ENCODE assay signal across 11 cellular contexts in genomic region chr1:167899253-167899681, GRCh38. TPM values are rescaled to one million over a fixed set of nuclear protein-coding genes. Genes with fewer than 3 reads are reported as not detected.
DNase-seq lines count a peak whose midpoint lies in the region; ATAC-seq and TF ChIP-seq lines count a peak whose summit lies in the region.
"Had no signal": no experiment of that assay in that cellular context is flagged by ENCODE, and none has a peak within 500 bp of the region (broad histone marks: within the 10 kb centered on the region; RNA-seq: fewer than 3 reads in every experiment).

No MANE protein-coding gene starts in this region.

- no peak for TF ChIP-seq CTCF in ascending aorta (IDR thresholded peaks at IDR 0.05)

- intact Hi-C loops in ascending aorta (cut with DNase I): loop anchor here (2.0 kb wide), 1 partner anchor 38 kb away; the partner anchor contains the start of genes DCAF6 and MPC2

- no peak overlapping the region for H3K4me3 Mint-ChIP-seq in stimulated activated effector memory CD8-positive, alpha-beta T cell treated with anti-CD3 and anti-CD28 coated beads, Interleukin-12 subunit alpha, Interleukin-12 subunit beta, amount 100 ng/mL, for 72 hours

- no peaks in the 10 kb centered on the region for H3K9me3 ChIP-seq in ascending aorta

- ATAC-seq in GM18909 (IDR thresholded peaks at IDR 0.05; ENCODE audit: poor library complexity, unreplicated experiment) (peak; percentile 91), HG02642 (IDR thresholded peaks at IDR 0.05; ENCODE audit: poor library complexity, unreplicated experiment) (peak; percentile 93)
- peak; percentile 55 for ATAC-seq in stimulated activated effector memory CD8-positive, alpha-beta T cell treated with anti-CD3 and anti-CD28 coated beads, Interleukin-12 subunit alpha, Interleukin-12 subunit beta, amount 100 ng/mL, for 72 hours

- no peaks in the 10 kb centered on the region for H3K36me3 Mint-ChIP-seq in stimulated activated effector memory CD8-positive, alpha-beta T cell treated with anti-CD3 and anti-CD28 coated beads, Interleukin-12 subunit alpha, Interleukin-12 subunit beta, amount 100 ng/mL, for 72 hours

- no peak overlapping the region for H3K27ac Mint-ChIP-seq in stimulated activated effector memory CD8-positive, alpha-beta T cell treated with anti-CD3 and anti-CD28 coated beads, Interleukin-12 subunit alpha, Interleukin-12 subunit beta, amount 100 ng/mL, for 72 hours

- H3K4me3 ChIP-seq in ascending aorta: no peak overlapping the region

- H3K4me1 ChIP-seq in ascending aorta: peaks cover 0 to 13% of the 10 kb centered on the region in 2 donors

- H3K27me3 ChIP-seq in ascending aorta: no peaks in the 10 kb centered on the region

- H3K27ac ChIP-seq in ascending aorta: peak overlapping the region; percentile 42 to 65
- H3K27ac ChIP-seq: KMS-11 had no signal

- DNase-seq in ascending aorta (ENCODE audit: low spot score in 2 of 2) (peak; percentile 40 to 88), NCI-H774 (lab: John Stamatoyannopoulos, UW) (no peak), middle frontal gyrus (ENCODE audit: extremely low spot score, low spot score) (no peak), HUDEP-2 (lab: John Stamatoyannopoulos, UW; ENCODE audit: unreplicated experiment in 76 of 76) (no peak)
- no peak for DNase-seq in stimulated activated effector memory CD8-positive, alpha-beta T cell treated with anti-CD3 and anti-CD28 coated beads, Interleukin-12 subunit alpha, Interleukin-12 subunit beta, amount 100 ng/mL, for 72 hours (ENCODE audit: low spot score in 2 of 2)
- DNase-seq in stimulated activated CD4-positive, alpha-beta T cell treated with anti-CD3 and anti-CD28 coated beads, Interleukin-1b, Interleukin-23, amount 100 ng/mL, for 48 hours: no peak
- DNase-seq: effector memory CD4-positive, alpha-beta T cell had no signal

- no peaks in the 10 kb centered on the region for H3K36me3 ChIP-seq in ascending aorta

- H3K4me1 Mint-ChIP-seq in stimulated activated effector memory CD8-positive, alpha-beta T cell treated with anti-CD3 and anti-CD28 coated beads, Interleukin-12 subunit alpha, Interleukin-12 subunit beta, amount 100 ng/mL, for 72 hours: no peaks in the 10 kb centered on the region

- H3K9me3 Mint-ChIP-seq in stimulated activated effector memory CD8-positive, alpha-beta T cell treated with anti-CD3 and anti-CD28 coated beads, Interleukin-12 subunit alpha, Interleukin-12 subunit beta, amount 100 ng/mL, for 72 hours: no peaks in the 10 kb centered on the region

RNA-seq across cellular contexts. Expression of gene ADCY10, which starts 14.7 kb away (rescaled TPM):
- total RNA-seq in ascending aorta: 1.9 TPM
- total RNA-seq: mononuclear cell had no signal

RNA-seq across cellular contexts. Expression of gene DCAF6, which starts 37.2 kb away (rescaled TPM):
- total RNA-seq in ascending aorta: 9.8 TPM

RNA-seq across cellular contexts. Expression of gene MPC2, which starts 37.6 kb away (rescaled TPM):
- total RNA-seq in ascending aorta: 2.9 TPM

Comparison
In these comparisons a context has a peak if more than half of its experiments do, and no peak if none do; other contexts are left out.
1. DNase-seq: peak in ascending aorta (2 of 2); none in stimulated activated effector memory CD8-positive, alpha-beta T cell treated with anti-CD3 and anti-CD28 coated beads, Interleukin-12 subunit alpha, Interleukin-12 subunit beta, amount 100 ng/mL, for 72 hours (0 of 2), NCI-H774 (single experiment), middle frontal gyrus (single experiment), HUDEP-2 (0 of 76) and stimulated activated CD4-positive, alpha-beta T cell treated with anti-CD3 and anti-CD28 coated beads, Interleukin-1b, Interleukin-23, amount 100 ng/mL, for 48 hours (single experiment).
2. Peak in every context shown above with its lines, with median percentiles within 50 percentile points of each other: ATAC-seq.